Comparison of ENCODE assay signal across 17 cellular contexts in genomic region chr12:131724534-131724933, GRCh38. TPM values are rescaled to one million over a fixed set of nuclear protein-coding genes. Genes with fewer than 3 reads are reported as not detected.
DNase-seq lines count a peak whose midpoint lies in the region; ATAC-seq, FAIRE-seq and TF ChIP-seq lines count a peak whose summit lies in the region.
"Had no signal": no experiment of that assay in that cellular context is flagged by ENCODE, and none has a peak within 500 bp of the region (broad histone marks: within the 10 kb centered on the region; RNA-seq: fewer than 3 reads in every experiment).

No MANE protein-coding gene starts in this region.

- H3K27ac ChIP-seq in HUES48 (ENCODE audit: low read depth, low read length): peak overlapping the region; percentile 95
- H3K27ac ChIP-seq: 22Rv1, RWPE1 had no signal

- H3K9me3 Mint-ChIP-seq in MCF 10A (ENCODE audit: unreplicated experiment): peaks cover 7% of the 10 kb centered on the region
- H3K9me3 Mint-ChIP-seq: CD8-positive, alpha-beta T cell had no signal

- no peaks in the 10 kb centered on the region for H3K9me3 ChIP-seq in HUES48 (ENCODE audit: control insufficient read depth, insufficient read depth, low read length)

- H3K36me3 Mint-ChIP-seq in MCF 10A (ENCODE audit: insufficient read depth, unreplicated experiment): peaks cover 96% of the 10 kb centered on the region

- no TSS peak for BruUV-seq in MCF 10A (replicated peaks; lab: Mats Ljungman, UMichigan)

- no peaks in the 10 kb centered on the region for H3K27me3 ChIP-seq in HUES48 (ENCODE audit: control insufficient read depth, insufficient read depth, low read length)

- peak overlapping the region; percentile 12; the same call in 1 of the 2 replicates for H3K9ac ChIP-seq in HUES48 (ENCODE audit: low read depth, low read length)

- intact Hi-C loops in MCF 10A (cut with micrococcal nuclease): no loop called here

- H3K4me3 ChIP-seq in HUES48 (ENCODE audit: low read depth, low read length): peak overlapping the region; percentile 16; the same call in 1 of the 2 replicates

- no peak for TF ChIP-seq CTCF in MCF 10A (IDR thresholded peaks at IDR 0.05; ENCODE audit: unreplicated experiment)

- no peaks in the 10 kb centered on the region for H3K27me3 Mint-ChIP-seq in MCF 10A (ENCODE audit: insufficient read depth, unreplicated experiment)

- H3K36me3 ChIP-seq in HUES48 (ENCODE audit: control insufficient read depth, insufficient read depth, low read length): peaks cover 74% of the 10 kb centered on the region

- peaks cover 39% of the 10 kb centered on the region for H3K4me1 ChIP-seq in HUES48 (ENCODE audit: control insufficient read depth, insufficient read depth, low read length)

- FAIRE-seq in RCC 7860 (lab: Jason Lieb, UNC): no peak

- ATAC-seq in HG02763 (IDR thresholded peaks at IDR 0.05; ENCODE audit: unreplicated experiment): no peak
- ATAC-seq: CD8-positive, alpha-beta T cell had no signal

- CTCF ChIA-PET in MCF 10A (lab: Yijun Ruan, JAX): interaction anchor here (1.0 to 1.5 kb wide), 2 partner anchors 8 to 619 kb away, joined by 3 to 5 read pairs; no protein-coding TSS in a partner anchor

- H3K27ac Mint-ChIP-seq in MCF 10A (ENCODE audit: low read depth, unreplicated experiment): no peak overlapping the region
- H3K27ac Mint-ChIP-seq: CD8-positive, alpha-beta T cell had no signal

- peak; percentile 15 for DNase-seq in DMS79 (lab: John Stamatoyannopoulos, UW)
- no peak for DNase-seq in DMS79 treated with DMSO at 0.1 percent for 48 hours (lab: John Stamatoyannopoulos, UW)
- peak; percentile 3 for DNase-seq in amniotic epithelial cell (ENCODE audit: low read depth)
- DNase-seq in iris pigment epithelial cell (ENCODE audit: low read depth): peak; percentile 43
- DNase-seq in MCF 10A (ENCODE audit: unreplicated experiment): no peak
- no peak for DNase-seq in RCC 7860 (ENCODE audit: low spot score)
- DNase-seq: CD8-positive, alpha-beta T cell; NCI-H1436 treated with DMSO at 0.1 percent for 48 hours; NCI-H2081; NCI-H226; NCI-H526; NK-92 treated with Interleukin-12 subunit alpha and Interleukin-12 subunit beta, amount 100 ng/mL, for 24 hours; OCI-M1 had no signal

- POLR2A ChIA-PET in MCF 10A (lab: Yijun Ruan, JAX): no interaction called here

- peaks cover 14% of the 10 kb centered on the region for H3K4me1 Mint-ChIP-seq in MCF 10A (ENCODE audit: insufficient read depth, unreplicated experiment)

- H3K4me3 Mint-ChIP-seq in MCF 10A (ENCODE audit: unreplicated experiment): no peak overlapping the region
- H3K4me3 Mint-ChIP-seq: CD8-positive, alpha-beta T cell had no signal

RNA-seq across cellular contexts. Expression of gene SFSWAP, which starts 13.6 kb away (rescaled TPM):
- total RNA-seq in MCF 10A (2022): 68.2 and 68.8 TPM in 2 replicates

Comparison
In these comparisons a context has a peak if more than half of its experiments do, and no peak if none do; other contexts are left out.
1. DNase-seq: peak in DMS79 (single experiment), amniotic epithelial cell (single experiment) and iris pigment epithelial cell (single experiment); none in DMS79 treated with DMSO at 0.1 percent for 48 hours (single experiment), MCF 10A (single experiment) and RCC 7860 (single experiment).